Comparison of ENCODE assay signal across 8 cellular contexts in the genomic region with DNA sequence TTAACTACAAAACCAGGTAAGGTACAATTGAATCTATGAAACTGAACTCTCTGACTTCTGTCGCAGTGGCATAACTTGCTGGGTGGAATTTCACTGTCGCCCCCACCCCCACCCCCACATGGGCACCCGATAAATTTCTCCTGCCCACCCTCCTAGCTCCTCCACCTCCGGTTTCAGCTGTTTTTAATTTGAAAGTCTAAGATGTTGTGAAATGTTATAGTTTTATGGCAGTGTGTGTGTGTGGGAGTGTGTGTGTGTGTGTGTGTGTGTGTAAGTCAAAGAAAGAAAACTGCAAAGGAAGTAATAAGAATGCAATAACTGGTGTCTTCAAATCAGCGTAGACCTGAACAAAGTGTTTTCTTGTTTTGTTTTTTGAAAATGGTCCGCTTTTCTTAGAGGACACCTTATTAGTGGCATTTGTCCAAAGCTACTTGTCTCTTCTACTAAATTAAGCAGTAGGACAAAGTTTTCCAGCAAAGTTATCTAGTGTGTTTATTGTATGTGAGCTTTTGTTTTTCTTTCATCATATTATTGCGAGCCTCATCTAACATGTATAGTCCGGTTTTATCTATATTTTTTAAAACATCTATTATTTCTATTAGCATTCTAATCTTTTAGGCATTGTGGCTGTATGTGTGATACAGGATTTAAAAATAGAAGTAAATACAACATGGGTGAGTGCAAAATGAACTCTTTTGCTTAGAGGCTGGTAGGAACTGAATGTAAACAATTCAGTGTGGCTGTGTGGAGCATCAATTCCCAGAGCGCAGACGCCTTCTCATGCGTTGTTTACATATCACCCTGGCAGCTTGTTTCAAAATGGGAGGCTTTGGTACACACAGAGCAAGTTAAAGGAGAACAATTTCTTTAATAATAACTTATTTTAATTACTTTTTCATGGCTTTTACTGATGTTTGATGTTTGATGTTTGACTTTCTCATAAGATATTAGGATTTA. TPM values are rescaled to one million over a fixed set of nuclear protein-coding genes. Genes with fewer than 3 reads are reported as not detected.
DNase-seq lines count a peak whose midpoint lies in the region; ATAC-seq, FAIRE-seq and TF ChIP-seq lines count a peak whose summit lies in the region.
"Had no signal": no experiment of that assay in that cellular context is flagged by ENCODE, and none has a peak within 500 bp of the region (broad histone marks: within the 10 kb centered on the region; RNA-seq: fewer than 3 reads in every experiment).

No MANE protein-coding gene starts in this region.

- H2AFZ ChIP-seq in keratinocyte (ENCODE audit: control insufficient read depth, low read length) = peak overlapping the region; percentile 53

- FAIRE-seq in keratinocyte (lab: Jason Lieb, UNC) = no peak
- no peak for FAIRE-seq in small intestine (lab: Jason Lieb, UNC)

- H3K9me3 ChIP-seq in keratinocyte (ENCODE audit: control insufficient read depth, low read depth, low read length) (no peaks in the 10 kb centered on the region), tibial nerve (no peaks in the 10 kb centered on the region), small intestine (ENCODE audit: control insufficient read depth, low read depth) (no peaks in the 10 kb centered on the region)

- TF ChIP-seq POLR2A in tibial nerve (IDR thresholded peaks at IDR 0.05) = no peak

- ATAC-seq in HG02885 (IDR thresholded peaks at IDR 0.05; ENCODE audit: poor library complexity, unreplicated experiment) = no peak
- ATAC-seq: stimulated activated effector memory CD8-positive, alpha-beta T cell treated with anti-CD3 and anti-CD28 coated beads, Interleukin-12 subunit alpha, Interleukin-12 subunit beta, amount 100 ng/mL, for 72 hours had no signal

- 20 to 22% methylated on average over 11 of the region's 11 CpGs for WGBS in tibial nerve, 2 donors
- 8 to 33% (median 27%) methylated on average over 11 of the region's 11 CpGs for WGBS in small intestine, 3 donors

- no peaks in the 10 kb centered on the region for H3K27me3 ChIP-seq in keratinocyte (ENCODE audit: control insufficient read depth, extremely low read depth, insufficient read depth, low read length)
- no peaks in the 10 kb centered on the region for H3K27me3 ChIP-seq in tibial nerve
- no peaks in the 10 kb centered on the region for H3K27me3 ChIP-seq in small intestine (ENCODE audit: control insufficient read depth in 2 of 2, insufficient read depth in 2 of 2, low read length in 2 of 2)

- H3K9ac ChIP-seq in keratinocyte (ENCODE audit: control insufficient read depth, extremely low read depth, insufficient read depth, low read length) = no peak overlapping the region

- no peaks in the 10 kb centered on the region for H4K20me1 ChIP-seq in keratinocyte (ENCODE audit: control insufficient read depth, extremely low read depth, insufficient read depth, low read length)

- H3K4me1 ChIP-seq in keratinocyte (ENCODE audit: control insufficient read depth, extremely low read depth, insufficient read depth, low read length) (peaks cover 32% of the 10 kb centered on the region), tibial nerve (peaks cover 0 to 52% (median 22%) of the 10 kb centered on the region in 4 donors), small intestine (ENCODE audit: control insufficient read depth in 2 of 2, insufficient read depth in 1 of 2, low read depth in 1 of 2, low read length in 1 of 2) (no peaks in the 10 kb centered on the region)

- dilution Hi-C loops in keratinocyte (cut with MboI; ENCODE audit: extremely low pct_ligation_motif_present, low sequenced_read_pairs) = no loop called here

- H3K79me2 ChIP-seq in keratinocyte (ENCODE audit: control insufficient read depth, insufficient read depth, low read length) = no peaks in the 10 kb centered on the region

- no peaks in the 10 kb centered on the region for H3K9me1 ChIP-seq in keratinocyte (ENCODE audit: control insufficient read depth, extremely low read depth, insufficient read depth, low read length)

- no peaks in the 10 kb centered on the region for H3K36me3 ChIP-seq in keratinocyte (ENCODE audit: control insufficient read depth in 2 of 2, extremely low read depth in 1 of 2, insufficient read depth in 2 of 2, low read length in 2 of 2)
- no peaks in the 10 kb centered on the region for H3K36me3 ChIP-seq in tibial nerve
- no peaks in the 10 kb centered on the region for H3K36me3 ChIP-seq in small intestine (ENCODE audit: control insufficient read depth in 2 of 2, insufficient read depth in 2 of 2, low read length in 2 of 2)

- no peak for TF ChIP-seq CTCF in keratinocyte (optimal IDR thresholded peaks at IDR 0.05 in 1 of 3, IDR thresholded peaks at IDR 0.05 in 1 of 3, conservative IDR thresholded peaks at IDR 0.05 in 1 of 3; ENCODE audit: extremely low read depth in 1 of 3, insufficient read depth in 2 of 3, low read length in 3 of 3)
- TF ChIP-seq CTCF in tibial nerve (IDR thresholded peaks at IDR 0.05) = no peak

- H3K27ac ChIP-seq in keratinocyte (ENCODE audit: control insufficient read depth, insufficient read depth, low read length) (no peak overlapping the region), tibial nerve (peak overlapping the region; percentile 22 to 84 (median 66)), small intestine (ENCODE audit: low read depth in 1 of 2, low read length in 1 of 2) (no peak overlapping the region)

- H3K4me3 ChIP-seq in keratinocyte (ENCODE audit: control insufficient read depth in 2 of 3, extremely low read depth in 1 of 3, insufficient read depth in 2 of 3, low read depth in 1 of 3, low read length in 3 of 3) = no peak overlapping the region
- peak overlapping the region in 3 of 4 donors; percentile 5 to 39 (median 19) for H3K4me3 ChIP-seq in tibial nerve
- H3K4me3 ChIP-seq in small intestine (ENCODE audit: low read depth in 1 of 2, low read length in 2 of 2) = no peak overlapping the region

- DNase-seq in NCI-H1105 treated with DMSO at 0.1 percent for 48 hours (lab: John Stamatoyannopoulos, UW) (peak; percentile 77), amniotic stem cell (lab: John Stamatoyannopoulos, UW) (peak; percentile 6), keratinocyte (ENCODE audit: low read depth, low spot score) (no peak), tibial nerve (ENCODE audit: low spot score in 2 of 2) (no peak), small intestine (no peak), 8988T (no peak)

- peak in 1 of 2 donors; percentile 48 for TF ChIP-seq EP300 in tibial nerve (IDR thresholded peaks at IDR 0.05)

- peak overlapping the region; percentile 22 for H3K4me2 ChIP-seq in keratinocyte (ENCODE audit: control insufficient read depth, extremely low read depth, insufficient read depth, low read depth, low read length)

RNA-seq across cellular contexts. Expression of gene DTNA, which starts 0.6 kb away (rescaled TPM):
- polyA plus RNA-seq in keratinocyte (0.26 to 1.9 TPM (median 0.81 TPM) in 3 replicates), small intestine (1 to 10 TPM in 2 of 3 donors, under 1 TPM in 1; 0.45 to 6.2 (median 4.9) TPM)
- polyA plus RNA-seq in keratinocyte (2011; ENCODE audit: low read depth) = 0.80 TPM
- polyA plus RNA-seq in keratinocyte (2011; cell fraction: cytosol; rRNA removed) = 0.96 and 1.1 TPM in 2 replicates
- polyA plus RNA-seq in keratinocyte (2011; cell fraction: nucleus; rRNA removed) = 1.2 and 1.9 TPM in 2 replicates
- polyA plus RNA-seq in keratinocyte (2012; ENCODE audit: low replicate concordance) = 0.15 and 0.48 TPM in 2 replicates
- 2.3 to 3.9 TPM (median 2.8 TPM) in 3 replicates for polyA minus RNA-seq in keratinocyte
- 0.58 TPM for polyA minus RNA-seq in keratinocyte (2011; cell fraction: cytosol; rRNA and poly(A)+ RNA removed)
- 1.7 and 1.8 TPM in 2 replicates for polyA minus RNA-seq in keratinocyte (2011; cell fraction: nucleus; rRNA and poly(A)+ RNA removed)
- 10 to 100 TPM; 26.1 to 58.3 (median 40.3) TPM for total RNA-seq in tibial nerve

Comparison
In these comparisons a context has a peak if more than half of its experiments do, and no peak if none do; other contexts are left out.
1. DNase-seq: peak in NCI-H1105 treated with DMSO at 0.1 percent for 48 hours (single experiment) and amniotic stem cell (single experiment); none in keratinocyte (single experiment), tibial nerve (0 of 2), small intestine (single experiment) and 8988T (single experiment).
2. H3K27ac ChIP-seq: peak in tibial nerve (4 of 4); none in keratinocyte (single experiment) and small intestine (0 of 2).
3. H3K4me3 ChIP-seq: peak in tibial nerve (3 of 4); none in keratinocyte (0 of 3) and small intestine (0 of 2).